8 cellular contexts compared by ENCODE assay signal in the genomic region with DNA sequence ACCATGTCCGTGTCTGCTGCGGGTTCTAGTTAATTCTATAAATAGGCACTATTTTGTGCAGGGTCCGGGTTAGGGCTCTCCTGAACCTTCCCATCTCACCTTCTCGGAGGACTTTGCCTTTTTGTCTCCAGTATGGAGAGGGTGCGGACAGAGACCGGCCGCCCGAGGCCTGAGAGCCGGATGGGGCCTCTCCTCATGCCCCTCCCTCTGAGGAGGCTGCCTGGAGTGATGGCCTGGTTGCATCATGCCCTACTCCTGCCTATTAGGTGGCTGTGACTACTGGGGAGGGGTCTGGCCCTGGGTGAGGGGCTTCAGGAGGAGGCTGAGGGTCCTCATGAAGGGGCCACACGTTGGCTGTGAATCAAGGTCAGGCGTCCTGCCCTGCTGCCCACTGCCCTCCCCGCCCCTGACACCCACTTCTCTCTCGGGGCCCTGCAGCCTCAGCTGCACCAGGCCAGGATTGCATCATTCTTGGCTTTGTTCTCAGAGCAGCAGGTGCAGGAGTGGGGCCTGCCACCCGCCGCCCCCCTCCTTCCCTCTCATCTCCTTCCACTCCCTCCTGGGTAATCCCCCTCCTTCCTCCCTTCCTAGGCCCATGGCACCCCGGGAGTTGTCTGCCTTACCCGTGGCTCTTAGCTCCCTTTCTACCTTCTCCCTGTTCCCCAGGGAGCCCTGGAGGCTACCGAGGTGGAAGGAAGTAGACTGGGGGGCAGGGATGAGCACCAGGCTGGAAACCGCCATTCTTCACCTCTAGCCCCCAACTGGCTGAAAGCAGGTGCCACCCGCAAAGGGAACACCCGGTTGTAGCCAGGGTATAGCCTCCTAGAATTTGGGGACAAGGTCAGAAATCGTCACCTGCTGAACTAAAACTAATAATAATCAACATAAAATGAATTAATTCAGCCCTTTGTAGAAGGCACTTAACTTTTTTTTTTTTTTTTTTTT. TPM values are rescaled to one million over a fixed set of nuclear protein-coding genes. Genes with fewer than 3 reads are reported as not detected.
A peak's percentile ranks its signal among the peaks of the same experiment; 100 is the strongest.
DNase-seq lines count a peak whose midpoint lies in the region; ATAC-seq and TF ChIP-seq lines count a peak whose summit lies in the region.

No MANE protein-coding gene starts in this region.

- H3K27ac ChIP-seq in esophagus squamous epithelium (no peak overlapping the region), spleen (peak overlapping the region in 1 of 8 donors; percentile 10)

- in situ Hi-C loops in HAP-1 (cut with MboI; ENCODE audit: low sequenced_read_pairs) = no loop called here

- no peak for TF ChIP-seq POLR2A in esophagus squamous epithelium (IDR thresholded peaks at IDR 0.05)
- no peak for TF ChIP-seq POLR2A in spleen (IDR thresholded peaks at IDR 0.05)

- H3K36me3 ChIP-seq in BJ (ENCODE audit: control insufficient read depth, insufficient read depth, low read length) (no peaks in the 10 kb centered on the region), HAP-1 (replicated peaks) (no peaks in the 10 kb centered on the region), esophagus squamous epithelium (no peaks in the 10 kb centered on the region), spleen (no peaks in the 10 kb centered on the region)

- POLR2A ChIA-PET in BJ (lab: Charles Lee) = interaction anchor here (0.8 kb wide), 1 partner anchor 183 kb away, joined by 12 read pairs; no protein-coding TSS in a partner anchor

- H3K4me3 ChIP-seq in BJ (ENCODE audit: low read depth, low read length) (peak overlapping the region; percentile 32), HAP-1 (no peak overlapping the region), iPS-18c (ENCODE audit: insufficient read depth, low read depth, low read length) (peak overlapping the region; percentile 45; the same call in 1 of the 2 replicates), esophagus squamous epithelium (peak overlapping the region in 1 of 4 donors; percentile 9), spleen (no peak overlapping the region)

- DNase-seq in BJ (ENCODE audit: low read depth) (no peak), HAP-1 (ENCODE audit: low spot score in 2 of 2) (peak; percentile 28 to 66), NCI-H2227 treated with DMSO at 0.1 percent for 48 hours (lab: John Stamatoyannopoulos, UW) (peak; percentile 56), esophagus squamous epithelium (lab: John Stamatoyannopoulos, UW) (no peak), spleen (no peak)
- peak; percentile 67 for DNase-seq in activated CD8-positive, alpha-beta memory T cell treated with anti-CD3 and anti-CD28 coated beads, Interleukin-2, amount 50 U/mL, for 48 hours

- H3K27me3 ChIP-seq in BJ (ENCODE audit: control insufficient read depth, insufficient read depth, low read length) (peaks cover 25% of the 10 kb centered on the region), HAP-1 (ENCODE audit: low read depth) (peaks cover 10% of the 10 kb centered on the region; the same call in 1 of the 2 replicates), esophagus squamous epithelium (peaks cover 0 to 58% (median 6%) of the 10 kb centered on the region in 4 donors), spleen (replicated peaks in 1 of 7) (peaks cover 0 to 57% (median 21%) of the 10 kb centered on the region in 7 donors)

- CTCF ChIA-PET in BJ (lab: Yijun Ruan, JAX) = interaction anchor here (0.8 to 14.6 kb wide), 18 partner anchors 12 to 252 kb away, joined by 3 to 318 read pairs (median 4); partner anchors contain the start of genes GPR179 and SOCS7

- H3K4me1 ChIP-seq in HAP-1 = peaks cover 11% of the 10 kb centered on the region
- H3K4me1 ChIP-seq in esophagus squamous epithelium = peaks cover 17 to 36% (median 22%) of the 10 kb centered on the region in 3 donors
- peaks cover 5 to 56% (median 33%) of the 10 kb centered on the region in 6 donors for H3K4me1 ChIP-seq in spleen

- ATAC-seq in HG02852 (IDR thresholded peaks at IDR 0.05; ENCODE audit: unreplicated experiment) = no peak

- intact Hi-C loops in esophagus squamous epithelium (cut with DNase I) = loop anchor here (2.0 kb wide), 1 partner anchor 65 kb away; the partner anchor contains the start of gene SOCS7
- intact Hi-C loops in spleen (cut with DNase I; ENCODE audit: low total_unique reads) = loop anchor here (2.0 kb wide), 1 partner anchor 67 kb away; no protein-coding TSS in a partner anchor

- H3K9me3 ChIP-seq in HAP-1 = no peaks in the 10 kb centered on the region
- H3K9me3 ChIP-seq in iPS-18c (ENCODE audit: control insufficient read depth, insufficient read depth, low read length) = no peaks in the 10 kb centered on the region
- H3K9me3 ChIP-seq in esophagus squamous epithelium = no peaks in the 10 kb centered on the region
- H3K9me3 ChIP-seq in spleen = no peaks in the 10 kb centered on the region

- 26 to 47% methylated on average over 8 to 9 of the region's 22 CpGs for WGBS in esophagus squamous epithelium, 2 donors
- 21 to 37% (median 30%) methylated on average over 16 to 22 of the region's 22 CpGs for WGBS in spleen, 5 donors

- TF ChIP-seq CTCF in BJ (IDR thresholded peaks at IDR 0.05; ENCODE audit: insufficient read depth, low read depth, low read length) = no peak
- no peak for TF ChIP-seq CTCF in esophagus squamous epithelium (IDR thresholded peaks at IDR 0.05)
- no peak for TF ChIP-seq CTCF in spleen (IDR thresholded peaks at IDR 0.05 in 8 of 11, conservative IDR thresholded peaks at IDR 0.05 in 3 of 11)

RNA-seq across cellular contexts. Expression of gene ARHGAP23, which starts 12.7 kb away (rescaled TPM):
- polyA plus RNA-seq in BJ (2011; rRNA removed) (15.7 and 17.2 TPM in 2 replicates), spleen (10 to 100 TPM in 1 of 3 donors, 1 to 10 TPM in 2; 7.5 to 35.4 (median 9.0) TPM)
- 30.3 and 47.3 TPM in 2 replicates for polyA minus RNA-seq in BJ (2011; rRNA and poly(A)+ RNA removed)
- total RNA-seq in esophagus squamous epithelium (100 to 1,000 TPM in 2 of 4 donors, 10 to 100 TPM in 2; 75.3 to 180 (median 102) TPM), spleen (100 to 1,000 TPM in 4 of 7 donors, 10 to 100 TPM in 3; 60.5 to 250 (median 109) TPM)

Comparison
In these comparisons a context has a peak if more than half of its experiments do, and no peak if none do; other contexts are left out.
1. DNase-seq: peak in HAP-1 (2 of 2), NCI-H2227 treated with DMSO at 0.1 percent for 48 hours (single experiment) and activated CD8-positive, alpha-beta memory T cell treated with anti-CD3 and anti-CD28 coated beads, Interleukin-2, amount 50 U/mL, for 48 hours (single experiment); none in BJ (single experiment), esophagus squamous epithelium (single experiment) and spleen (single experiment).
2. H3K4me3 ChIP-seq: peak in BJ (single experiment) and iPS-18c (single experiment); none in HAP-1 (single experiment) and spleen (0 of 8).